ENCODE assay signal across 26 cellular contexts in the genomic region with DNA sequence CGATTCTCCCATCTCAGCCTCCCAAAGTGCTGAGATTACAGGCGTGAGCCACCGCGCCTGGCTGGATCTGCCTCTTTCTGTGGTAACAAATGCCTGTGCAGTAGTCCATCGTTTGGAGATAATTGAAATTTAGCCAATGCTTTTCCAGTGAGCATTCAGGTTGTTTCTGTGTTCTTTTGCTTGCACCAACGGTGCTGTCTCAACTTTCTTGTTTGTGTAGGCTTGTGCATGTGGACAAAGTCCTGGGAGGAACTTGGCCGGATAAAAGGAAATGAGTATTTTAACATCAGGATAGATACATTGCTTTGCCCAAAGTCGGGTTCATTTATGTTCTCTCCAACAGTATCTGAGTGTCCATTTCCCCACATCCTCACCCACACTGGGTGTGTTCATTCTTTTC.
DNase-seq lines count a peak whose midpoint lies in the region; ATAC-seq, FAIRE-seq and TF ChIP-seq lines count a peak whose summit lies in the region.
"Had no signal": no experiment of that assay in that cellular context is flagged by ENCODE, and none has a peak within 500 bp of the region (broad histone marks: within the 10 kb centered on the region; RNA-seq: fewer than 3 reads in every experiment).

No MANE protein-coding gene starts in this region.

- H3K36me3 ChIP-seq in liver (ENCODE audit: control insufficient read depth in 4 of 4, insufficient read depth in 3 of 4, low read depth in 1 of 4, low read length in 3 of 4) (no peaks in the 10 kb centered on the region), HepG2 (replicated peaks in 1 of 2; ENCODE audit: control insufficient read depth in 1 of 2, insufficient read depth in 2 of 2, low read length in 2 of 2) (peaks cover 10 to 26% of the 10 kb centered on the region in 2 experiments), smooth muscle cell (ENCODE audit: low read depth) (no peaks in the 10 kb centered on the region)
- H3K36me3 ChIP-seq: BLaER1 treated with 17β-estradiol and CSF1 and Interleukin-3, amounts not matched to agents 10 nM and 100 nM had no signal

- TF ChIP-seq EP300 in HepG2 (IDR thresholded peaks at IDR 0.05; ENCODE audit: low read depth in 2 of 2, low read length in 2 of 2) = no peak
- TF ChIP-seq EP300 in HepG2 (CRISPR knock-in tag; IDR thresholded peaks at IDR 0.05; ENCODE audit: borderline replicate concordance) = no peak

- H3K27me3 Mint-ChIP-seq in progenitor cell of endocrine pancreas = no peaks in the 10 kb centered on the region
- H3K27me3 Mint-ChIP-seq: CD4-positive, alpha-beta T cell had no signal

- H3K27ac ChIP-seq in liver (ENCODE audit: low read depth in 1 of 2, low read length in 2 of 2) (peak overlapping the region; percentile 25 to 57), HepG2 (ENCODE audit: extremely low read length, insufficient read depth, low read length) (no peak overlapping the region), smooth muscle cell (ENCODE audit: low read depth) (no peak overlapping the region)
- H3K27ac ChIP-seq: A549; BLaER1 treated with 17β-estradiol and CSF1 and Interleukin-3, amounts not matched to agents 10 nM and 100 nM had no signal

- H3K4me3 ChIP-seq in liver (ENCODE audit: low read depth in 1 of 3, low read length in 3 of 3) (no peak overlapping the region), HepG2 (replicated peaks in 1 of 3; ENCODE audit: insufficient read depth in 1 of 3, low read depth in 2 of 3, low read length in 3 of 3) (no peak overlapping the region), smooth muscle cell (no peak overlapping the region)
- H3K4me3 ChIP-seq: A549; BLaER1 treated with 17β-estradiol and CSF1 and Interleukin-3, amounts not matched to agents 10 nM and 100 nM; GM12878; HAP-1 had no signal

- intact Hi-C loops in HepG2 (cut with micrococcal nuclease; ENCODE audit: unreplicated experiment) = no loop called here

- TF ChIP-seq RAD21 in liver (IDR thresholded peaks at IDR 0.05) (peak; percentile 36 to 61), HepG2 (CRISPR knock-in tag; IDR thresholded peaks at IDR 0.05) (no peak)

- POLR2A ChIA-PET in HepG2 (lab: Yijun Ruan, JAX) = no interaction called here

- H3K27ac Mint-ChIP-seq in progenitor cell of endocrine pancreas = peak overlapping the region; percentile 24
- H3K27ac Mint-ChIP-seq: CD14-positive monocyte; CD4-positive, alpha-beta T cell; CD8-positive, alpha-beta memory T cell; HFFc6 had no signal

- no peaks in the 10 kb centered on the region for H3K4me1 Mint-ChIP-seq in progenitor cell of endocrine pancreas (ENCODE audit: low read depth)
- H3K4me1 Mint-ChIP-seq: CD14-positive monocyte had no signal

- H3K4me3 Mint-ChIP-seq in progenitor cell of endocrine pancreas (ENCODE audit: low read depth) = no peak overlapping the region
- H3K4me3 Mint-ChIP-seq: CD14-positive monocyte; CD4-positive, alpha-beta T cell; CD8-positive, alpha-beta memory T cell; HFFc6 had no signal

- no peaks in the 10 kb centered on the region for H3K79me2 ChIP-seq in HepG2 (ENCODE audit: insufficient read depth, low read length)
- no peaks in the 10 kb centered on the region for H3K79me2 ChIP-seq in smooth muscle cell (ENCODE audit: low read depth)

- no peak for ATAC-seq in HepG2
- ATAC-seq in left lobe of liver = peak; percentile 68
- ATAC-seq in GM21529 (IDR thresholded peaks at IDR 0.05; ENCODE audit: unreplicated experiment) = no peak
- ATAC-seq: A549, GM12878 had no signal

- H3K4me1 ChIP-seq in liver (ENCODE audit: control insufficient read depth in 4 of 4, insufficient read depth in 4 of 4, low read length in 3 of 4) (peaks cover 8 to 21% (median 17%) of the 10 kb centered on the region in 4 donors), HepG2 (ENCODE audit: insufficient read depth, low read length) (no peaks in the 10 kb centered on the region), smooth muscle cell (ENCODE audit: low read depth) (no peaks in the 10 kb centered on the region)
- H3K4me1 ChIP-seq: A549; BE2C; BLaER1 treated with 17β-estradiol and CSF1 and Interleukin-3, amounts not matched to agents 10 nM and 100 nM; HAP-1 had no signal

- H2AFZ ChIP-seq in HepG2 (ENCODE audit: low read length) = no peak overlapping the region
- H2AFZ ChIP-seq in smooth muscle cell (ENCODE audit: low read depth) = no peak overlapping the region

- WGBS in liver = 35% methylated on average over 8 of the region's 8 CpGs
- 84% methylated on average over 8 of the region's 8 CpGs for WGBS in HepG2 (ENCODE audit: low lambda C conversion rate)
- WGBS in smooth muscle cell (ENCODE audit: low lambda C conversion rate) = 95% methylated on average over 8 of the region's 8 CpGs

- no peaks in the 10 kb centered on the region for H3F3A ChIP-seq in smooth muscle cell (ENCODE audit: low read depth)

- no TSS peak for BruUV-seq in HepG2 (replicated peaks; lab: Mats Ljungman, UMichigan)

- DNase-seq in HepG2 (ENCODE audit: low spot score) = no peak
- peak; percentile 74 for DNase-seq in left lobe of liver (ENCODE audit: low spot score)
- no peak for DNase-seq in progenitor cell of endocrine pancreas (ENCODE audit: low spot score, unreplicated experiment)
- no peak for DNase-seq in smooth muscle cell (lab: John Stamatoyannopoulos, UW; ENCODE audit: unreplicated experiment)
- DNase-seq: 8988T; ACHN; AML-193; BE2C; CD4-positive, alpha-beta T cell; CD8-positive, alpha-beta memory T cell; DMS 273 treated with DMSO at 0.1 percent for 48 hours; DMS79; EL; GDM1; GOT3; HFFc6 had no signal

- CTCF ChIA-PET in HepG2 (lab: Yijun Ruan, JAX; ENCODE audit: low intra/inter-chr PET ratio, low total read pairs) = no interaction called here

- TF ChIP-seq POLR2A in HepG2 (IDR thresholded peaks at IDR 0.05; ENCODE audit: insufficient read depth in 1 of 2, low read depth in 2 of 2, low read length in 2 of 2) = no peak

- H3K4me2 ChIP-seq in HepG2 (ENCODE audit: low read depth, low read length) = no peak overlapping the region
- H3K4me2 ChIP-seq in smooth muscle cell = no peak overlapping the region
- H3K4me2 ChIP-seq: A549; BLaER1 treated with 17β-estradiol and CSF1 and Interleukin-3, amounts not matched to agents 10 nM and 100 nM had no signal

- TF ChIP-seq CTCF in liver (IDR thresholded peaks at IDR 0.05; ENCODE audit: low read depth, low read length, missing input control) (no peak), HepG2 (CRISPR knock-in tag; IDR thresholded peaks at IDR 0.05) (no peak), progenitor cell of endocrine pancreas (IDR thresholded peaks at IDR 0.05; ENCODE audit: unreplicated experiment) (no peak), smooth muscle cell (IDR thresholded peaks at IDR 0.05; ENCODE audit: borderline replicate concordance, insufficient read depth, poor library complexity, severe bottlenecking) (no peak)

- in situ Hi-C loops in HepG2 (cut with HindIII; ENCODE audit: extremely low pct_ligation_motif_present, low pct_unique_long_range_greater_than_20kb) = loop anchor here (25.0 kb wide), 1 partner anchor 276 kb away; a partner anchor contains a TSS

- H3K27me3 ChIP-seq in liver (ENCODE audit: control insufficient read depth in 4 of 4, insufficient read depth in 4 of 4, low read length in 3 of 4) (no peaks in the 10 kb centered on the region), HepG2 (ENCODE audit: control insufficient read depth in 1 of 2, insufficient read depth in 2 of 2, low read length in 2 of 2) (no peaks in the 10 kb centered on the region), smooth muscle cell (ENCODE audit: low read depth) (no peaks in the 10 kb centered on the region)
- H3K27me3 ChIP-seq: BE2C; BLaER1 treated with 17β-estradiol and CSF1 and Interleukin-3, amounts not matched to agents 10 nM and 100 nM had no signal

- peaks cover 24% of the 10 kb centered on the region for H3K36me3 Mint-ChIP-seq in progenitor cell of endocrine pancreas (ENCODE audit: insufficient read depth)
- H3K36me3 Mint-ChIP-seq: CD14-positive monocyte; CD8-positive, alpha-beta memory T cell had no signal

- no peaks in the 10 kb centered on the region for H4K20me1 ChIP-seq in HepG2 (ENCODE audit: insufficient read depth, low read length)
- H4K20me1 ChIP-seq in smooth muscle cell (ENCODE audit: low read depth) = no peaks in the 10 kb centered on the region
- H4K20me1 ChIP-seq: BLaER1 treated with 17β-estradiol and CSF1 and Interleukin-3, amounts not matched to agents 10 nM and 100 nM had no signal

- H3K9me3 ChIP-seq in liver (ENCODE audit: control insufficient read depth in 4 of 4, low read length in 3 of 4) = no peaks in the 10 kb centered on the region
- no peaks in the 10 kb centered on the region for H3K9me3 ChIP-seq in HepG2 (ENCODE audit: low read length)
- no peaks in the 10 kb centered on the region for H3K9me3 ChIP-seq in smooth muscle cell (replicated peaks; ENCODE audit: low read depth)
- H3K9me3 ChIP-seq: A549; BE2C; BLaER1 treated with 17β-estradiol and CSF1 and Interleukin-3, amounts not matched to agents 10 nM and 100 nM; HAP-1 had no signal

- no peak for FAIRE-seq in HepG2 (lab: Jason Lieb, UNC)
- FAIRE-seq: A549, D721Med, GM12878, GM19239, H54 had no signal

- H3K9me3 Mint-ChIP-seq in progenitor cell of endocrine pancreas (ENCODE audit: low read depth) = no peaks in the 10 kb centered on the region
- H3K9me3 Mint-ChIP-seq: CD14-positive monocyte; CD4-positive, alpha-beta T cell; CD8-positive, alpha-beta memory T cell had no signal

- H3K9ac ChIP-seq in liver (ENCODE audit: low read depth in 1 of 2, low read length in 2 of 2) (no peak overlapping the region), HepG2 (ENCODE audit: insufficient read depth, low read depth, low read length) (no peak overlapping the region), smooth muscle cell (ENCODE audit: low read depth) (no peak overlapping the region)
- H3K9ac ChIP-seq: BLaER1 treated with 17β-estradiol and CSF1 and Interleukin-3, amounts not matched to agents 10 nM and 100 nM had no signal

TF ChIP-seq in liver, 16 proteins besides CTCF, POLR2A, EP300 and RAD21 (continues in another document):
- peak; percentile 47 for TF ChIP-seq YY1 (IDR thresholded peaks at IDR 0.05)
- TF ChIP-seq, protein P1, sequence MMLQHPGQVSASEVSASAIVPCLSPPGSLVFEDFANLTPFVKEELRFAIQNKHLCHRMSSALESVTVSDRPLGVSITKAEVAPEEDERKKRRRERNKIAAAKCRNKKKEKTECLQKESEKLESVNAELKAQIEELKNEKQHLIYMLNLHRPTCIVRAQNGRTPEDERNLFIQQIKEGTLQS (IDR thresholded peaks at IDR 0.05) = no peak
- peak; percentile 39 for TF ChIP-seq FOXA2 (IDR thresholded peaks at IDR 0.05)
- no peak for TF ChIP-seq TAF1 (conservative IDR thresholded peaks at IDR 0.05)

TF ChIP-seq in HepG2, 621 proteins besides CTCF, POLR2A, EP300 and RAD21 (continues in another document):
- TF ChIP-seq CENPT (CRISPR knock-in tag; IDR thresholded peaks at IDR 0.05; ENCODE audit: low read depth) = no peak
- no peak for TF ChIP-seq HES4 (CRISPR knock-in tag; IDR thresholded peaks at IDR 0.05; ENCODE audit: borderline replicate concordance)
- TF ChIP-seq THAP11 (CRISPR knock-in tag; IDR thresholded peaks at IDR 0.05) = no peak
- TF ChIP-seq RARA (CRISPR knock-in tag; IDR thresholded peaks at IDR 0.05) = no peak
- no peak for TF ChIP-seq FLYWCH1 (CRISPR knock-in tag; IDR thresholded peaks at IDR 0.05)
- TF ChIP-seq, protein P2, sequence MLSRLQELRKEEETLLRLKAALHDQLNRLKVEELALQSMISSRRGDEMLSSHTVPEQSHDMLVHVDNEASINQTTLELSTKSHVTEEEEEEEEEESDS (CRISPR knock-in tag; IDR thresholded peaks at IDR 0.05; ENCODE audit: borderline replicate concordance) = no peak
- no peak for TF ChIP-seq CHCHD3 (CRISPR knock-in tag; IDR thresholded peaks at IDR 0.05)
- no peak for TF ChIP-seq NFATC3 (CRISPR knock-in tag; IDR thresholded peaks at IDR 0.05)

Comparison
In these comparisons a context has a peak if more than half of its experiments do, and no peak if none do; other contexts are left out.
1. H3K27ac ChIP-seq: peak in liver (2 of 2); none in HepG2 (single experiment) and smooth muscle cell (single experiment).